Comparison of ENCODE assay signal across 30 cellular contexts in genomic region chr7:7315851-7316250, GRCh38.
"Had no signal": no experiment of that assay in that cellular context is flagged by ENCODE, and none has a peak within 500 bp of the region (broad histone marks: within the 10 kb centered on the region; RNA-seq: fewer than 3 reads in every experiment).

No MANE protein-coding gene starts in this region.

- H3K27ac Mint-ChIP-seq: memory B cell; naive B cell; natural killer cell treated with Interleukin-12 subunit alpha and Interleukin-12 subunit beta and Interleukin-15 and Interleukin-18, amount 100 ng/mL, for 72 hours; progenitor cell of endocrine pancreas; stimulated activated effector memory CD8-positive, alpha-beta T cell treated with anti-CD3 and anti-CD28 coated beads, Interleukin-12 subunit alpha, Interleukin-12 subunit beta, amount 100 ng/mL, for 72 hours had no signal

- H3K36me3 Mint-ChIP-seq: memory B cell; naive B cell; natural killer cell treated with Interleukin-12 subunit alpha and Interleukin-12 subunit beta and Interleukin-15 and Interleukin-18, amount 100 ng/mL, for 72 hours; stimulated activated effector memory CD8-positive, alpha-beta T cell treated with anti-CD3 and anti-CD28 coated beads, Interleukin-12 subunit alpha, Interleukin-12 subunit beta, amount 100 ng/mL, for 72 hours had no signal

- H3K4me3 ChIP-seq: coronary artery, esophagus muscularis mucosa, gastroesophageal sphincter, heart right ventricle, lung, pancreas, right atrium auricular region, stomach, thyroid gland, vagina had no signal

- H3K9me3 Mint-ChIP-seq: memory B cell; natural killer cell treated with Interleukin-12 subunit alpha and Interleukin-12 subunit beta and Interleukin-15 and Interleukin-18, amount 100 ng/mL, for 72 hours; stimulated activated effector memory CD8-positive, alpha-beta T cell treated with anti-CD3 and anti-CD28 coated beads, Interleukin-12 subunit alpha, Interleukin-12 subunit beta, amount 100 ng/mL, for 72 hours had no signal

- H3K36me3 ChIP-seq: esophagus muscularis mucosa, gastroesophageal sphincter, heart right ventricle, neutrophil, pancreas, right atrium auricular region, stomach, thyroid gland, vagina had no signal

- H3K27me3 Mint-ChIP-seq: progenitor cell of endocrine pancreas had no signal

- FAIRE-seq: endothelial cell of umbilical vein, islet of Langerhans, pancreas had no signal

- H3K9me3 ChIP-seq: esophagus muscularis mucosa, gastroesophageal sphincter, heart right ventricle, neutrophil, pancreas, right atrium auricular region, stomach, thyroid gland, vagina had no signal

- ATAC-seq: foreskin keratinocyte; gastroesophageal sphincter; heart right ventricle; left lobe of liver; natural killer cell treated with Interleukin-12 subunit alpha and Interleukin-12 subunit beta and Interleukin-15 and Interleukin-18, amount 100 ng/mL, for 72 hours; pancreas; sciatic nerve; stimulated activated effector memory CD8-positive, alpha-beta T cell treated with anti-CD3 and anti-CD28 coated beads, Interleukin-12 subunit alpha, Interleukin-12 subunit beta, amount 100 ng/mL, for 72 hours had no signal

- DNase-seq: dermis blood vessel endothelial cell; effector memory CD4-positive, alpha-beta T cell; foreskin keratinocyte; glutamatergic neuron; heart right ventricle; hippocampal formation; naive B cell; pancreas; stimulated activated CD4-positive, alpha-beta T cell treated with anti-CD3 and anti-CD28 coated beads, Interleukin-2, amount 100 ng/mL, for 24 hours; stimulated activated CD4-positive, alpha-beta T cell treated with anti-CD3 and anti-CD28 coated beads, Interleukin-4, amount 100 ng/mL, for 24 hours; stimulated activated naive CD4-positive, alpha-beta T cell treated with Interleukin-2 at 50 U/mL for 16 hours; stomach; thyroid gland; trophoblast cell had no signal

- H3K27ac ChIP-seq: coronary artery, esophagus muscularis mucosa, foreskin keratinocyte, gastroesophageal sphincter, heart right ventricle, neutrophil, pancreas, right atrium auricular region, stomach, thyroid gland, vagina had no signal

- H3K4me1 ChIP-seq: esophagus muscularis mucosa, foreskin keratinocyte, gastroesophageal sphincter, heart right ventricle, pancreas, right atrium auricular region, stomach, vagina had no signal

- H3K4me3 Mint-ChIP-seq: memory B cell; natural killer cell treated with Interleukin-12 subunit alpha and Interleukin-12 subunit beta and Interleukin-15 and Interleukin-18, amount 100 ng/mL, for 72 hours; neural crest cell; stimulated activated effector memory CD8-positive, alpha-beta T cell treated with anti-CD3 and anti-CD28 coated beads, Interleukin-12 subunit alpha, Interleukin-12 subunit beta, amount 100 ng/mL, for 72 hours had no signal

- H3K27me3 ChIP-seq: gastroesophageal sphincter, neutrophil, pancreas, right atrium auricular region, stomach, thyroid gland, vagina had no signal

- H3K4me1 Mint-ChIP-seq: memory B cell; naive B cell; neural crest cell; stimulated activated effector memory CD8-positive, alpha-beta T cell treated with anti-CD3 and anti-CD28 coated beads, Interleukin-12 subunit alpha, Interleukin-12 subunit beta, amount 100 ng/mL, for 72 hours had no signal
